ENCODE assay signal across 21 cellular contexts in genomic region chr2:105631011-105631410, GRCh38.
"Had no signal": no experiment of that assay in that cellular context is flagged by ENCODE, and none has a peak within 500 bp of the region (broad histone marks: within the 10 kb centered on the region; RNA-seq: fewer than 3 reads in every experiment).

No MANE protein-coding gene starts in this region.

- H3K27ac ChIP-seq: esophagus squamous epithelium, gastroesophageal sphincter, left ventricle myocardium inferior, right atrium auricular region, suprapubic skin, thyroid gland, upper lobe of left lung, uterus had no signal

- H3K4me1 ChIP-seq: esophagus squamous epithelium, left ventricle myocardium inferior, right atrium auricular region, suprapubic skin, thyroid gland, upper lobe of left lung, uterus had no signal

- H3K9me3 ChIP-seq: esophagus squamous epithelium, gastroesophageal sphincter, left ventricle myocardium inferior, right atrium auricular region, suprapubic skin, thyroid gland, upper lobe of left lung, uterus had no signal

- H3K27me3 ChIP-seq: gastroesophageal sphincter, right atrium auricular region, thyroid gland, upper lobe of left lung, uterus had no signal

- ATAC-seq: gastroesophageal sphincter; naive thymus-derived CD4-positive, alpha-beta T cell had no signal

- FAIRE-seq: colon, keratinocyte had no signal

- H3K36me3 ChIP-seq: esophagus squamous epithelium, gastroesophageal sphincter, left ventricle myocardium inferior, right atrium auricular region, suprapubic skin, thyroid gland, upper lobe of left lung, uterus had no signal

- H3K4me3 ChIP-seq: esophagus squamous epithelium, gastroesophageal sphincter, left ventricle myocardium inferior, lung, right atrium auricular region, smooth muscle cell, suprapubic skin, thyroid gland, upper lobe of left lung, uterus had no signal

- H3K4me2 ChIP-seq: smooth muscle cell had no signal

- DNase-seq: esophagus squamous epithelium; foreskin fibroblast; glutamatergic neuron; immature natural killer cell; left ventricle myocardium inferior; mesendoderm; naive thymus-derived CD4-positive, alpha-beta T cell; nephron progenitor cell; posterior cingulate gyrus; stimulated activated CD4-positive, alpha-beta T cell treated with anti-CD3 and anti-CD28 coated beads, Interleukin-2, amount 100 ng/mL, for 48 hours; stimulated activated naive CD4-positive, alpha-beta T cell treated with Interleukin-2 at 50 U/mL for 16 hours; thyroid gland; upper lobe of left lung; uterus had no signal
